Comparison of ENCODE assay signal across 8 cellular contexts in the genomic region with DNA sequence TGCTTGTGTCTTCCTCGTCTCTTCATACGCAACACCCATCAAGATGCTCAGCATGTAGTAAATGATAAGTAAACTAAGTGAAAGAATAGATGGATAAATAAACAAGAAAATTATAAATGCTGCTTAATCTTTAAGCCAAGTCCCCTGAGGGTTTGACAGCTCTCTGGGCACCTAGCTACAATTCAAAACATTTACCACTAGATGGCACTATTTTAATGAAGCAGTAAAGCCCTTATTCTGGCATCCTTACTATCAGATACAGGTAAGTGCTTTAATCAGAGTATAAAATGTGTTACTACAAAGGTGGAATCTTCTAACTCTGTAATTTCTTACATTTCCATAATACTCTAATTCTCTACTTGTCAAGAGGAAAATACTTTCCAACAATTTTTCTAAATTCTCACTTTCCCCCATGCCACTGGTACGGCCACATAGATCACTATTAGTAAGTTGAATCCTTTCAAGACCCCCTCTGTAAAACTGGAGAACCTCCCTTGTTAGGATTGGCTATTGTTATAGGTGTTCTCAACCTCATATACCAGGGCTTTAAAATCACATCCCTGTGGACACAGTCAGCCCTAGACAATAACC.
DNase-seq lines count a peak whose midpoint lies in the region; ATAC-seq and TF ChIP-seq lines count a peak whose summit lies in the region.

No MANE protein-coding gene starts in this region.

- 56 to 69% methylated on average over 3 of the region's 3 CpGs for WGBS in lower leg skin, 2 donors

- peak; percentile 66 for TF ChIP-seq CTCF in epithelial cell of proximal tubule (conservative IDR thresholded peaks at IDR 0.05; ENCODE audit: low read depth, low read length)
- TF ChIP-seq CTCF in neutrophil (IDR thresholded peaks at IDR 0.05), result peak; percentile 22
- TF ChIP-seq CTCF in lower leg skin (IDR thresholded peaks at IDR 0.05), result no peak

- no peaks in the 10 kb centered on the region for H3K36me3 ChIP-seq in neutrophil

- intact Hi-C loops in lower leg skin (cut with DNase I; ENCODE audit: low total_unique reads), result no loop called here

- no peaks in the 10 kb centered on the region for H3K4me1 ChIP-seq in neutrophil (ENCODE audit: control insufficient read depth in 1 of 2, insufficient read depth in 1 of 2, low read depth in 1 of 2, low read length in 1 of 2)

- H3K27ac ChIP-seq in neutrophil, result no peak overlapping the region

- no peak overlapping the region for H3K4me3 ChIP-seq in epithelial cell of proximal tubule (ENCODE audit: low read depth, low read length)
- H3K4me3 ChIP-seq in neutrophil (ENCODE audit: low read depth in 1 of 2, low read length in 1 of 2), result no peak overlapping the region
- no peak overlapping the region for H3K4me3 ChIP-seq in lower leg skin (ENCODE audit: low read depth, poor library complexity, severe bottlenecking)

- no peak for TF ChIP-seq POLR2A in lower leg skin (IDR thresholded peaks at IDR 0.05)

- peak; percentile 45 for DNase-seq in DMS153 treated with DMSO at 0.1 percent for 48 hours (lab: John Stamatoyannopoulos, UW; ENCODE audit: unreplicated experiment)
- DNase-seq in Kasumi-1 (lab: John Stamatoyannopoulos, UW), result peak; percentile 51 to 70
- DNase-seq in RPMI7951 (ENCODE audit: low read depth), result peak; percentile 37
- DNase-seq in epithelial cell of proximal tubule (ENCODE audit: low read depth), result no peak
- DNase-seq in lower leg skin (ENCODE audit: low spot score in 2 of 2), result no peak

- ATAC-seq in GM21515 (IDR thresholded peaks at IDR 0.05; ENCODE audit: unreplicated experiment) (peak; percentile 73), GM19397 (IDR thresholded peaks at IDR 0.05; ENCODE audit: unreplicated experiment) (no peak)

- H3K27me3 ChIP-seq in neutrophil, result peaks cover 3% of the 10 kb centered on the region

- no peaks in the 10 kb centered on the region for H3K9me3 ChIP-seq in neutrophil

Comparison
In these comparisons a context has a peak if more than half of its experiments do, and no peak if none do; other contexts are left out.
1. DNase-seq: peak in DMS153 treated with DMSO at 0.1 percent for 48 hours (single experiment), Kasumi-1 (2 of 2) and RPMI7951 (single experiment); none in epithelial cell of proximal tubule (single experiment) and lower leg skin (0 of 2).
2. CTCF ChIP-seq: peak in epithelial cell of proximal tubule (single experiment) and neutrophil (single experiment); none in lower leg skin (0 of 3).